In genomic region chr2:45902379-45902778, GRCh38 we compare ENCODE assay signal across 13 cellular contexts.
DNase-seq lines count a peak whose midpoint lies in the region; ATAC-seq and TF ChIP-seq lines count a peak whose summit lies in the region.
"Had no signal": no experiment of that assay in that cellular context is flagged by ENCODE, and none has a peak within 500 bp of the region (broad histone marks: within the 10 kb centered on the region; RNA-seq: fewer than 3 reads in every experiment).

No MANE protein-coding gene starts in this region.

- DNase-seq in CD1c-positive myeloid dendritic cell (ENCODE audit: extremely low spot score) (peak; percentile 53), activated B cell treated with CpG ODN at 0.5 μM for 24 hours (no peak), naive B cell (no peak), right lobe of liver (no peak)
- no peak for DNase-seq in activated T-helper 1 cell treated with anti-CD3 and anti-CD28 coated beads, Interleukin-12 subunit alpha, Interleukin-12 subunit beta, Interleukin-2, Interleukin-4 antibody, amounts not matched to agents 30 ng/mL and 10 ng/mL and 1 ng/mL, durations not matched to agents 14 hours and 24 hours and 36 hours (ENCODE audit: low spot score)
- DNase-seq: BE2C; CD4-positive, CD25-positive, alpha-beta regulatory T cell; DMS79; HCEC 1CT; HFFc6; KBM-7 had no signal

- TF ChIP-seq CTCF in activated B cell treated with CpG ODN at 0.5 μM for 24 hours (IDR thresholded peaks at IDR 0.05) (no peak), right lobe of liver (IDR thresholded peaks at IDR 0.05) (no peak)

- CTCF ChIA-PET in activated B cell treated with CpG ODN at 0.5 μM for 24 hours (lab: Charles Lee) = no interaction called here

- H3K27me3 Mint-ChIP-seq in activated B cell treated with CpG ODN at 0.5 μM for 24 hours (no peaks in the 10 kb centered on the region), naive B cell (no peaks in the 10 kb centered on the region)
- no peaks in the 10 kb centered on the region for H3K27me3 Mint-ChIP-seq in stimulated activated memory B cell treated with anti-CD40 and anti-IgM and Interleukin-4, amounts not matched to agents 10 μg/mL and 1 μg/mL and 100 μg/mL, for 72 hours
- peaks cover 3% of the 10 kb centered on the region for H3K27me3 Mint-ChIP-seq in activated T-helper 1 cell treated with anti-CD3 and anti-CD28 coated beads, Interleukin-12 subunit alpha, Interleukin-12 subunit beta, Interleukin-2, Interleukin-4 antibody, amounts not matched to agents 30 ng/mL and 10 ng/mL and 1 ng/mL, durations not matched to agents 14 hours and 24 hours and 36 hours (ENCODE audit: insufficient read depth)
- H3K27me3 Mint-ChIP-seq: CD4-positive, CD25-positive, alpha-beta regulatory T cell had no signal

- H3K9me3 ChIP-seq in right lobe of liver = no peaks in the 10 kb centered on the region
- H3K9me3 ChIP-seq: BE2C had no signal

- H3K36me3 Mint-ChIP-seq in activated B cell treated with CpG ODN at 0.5 μM for 24 hours (ENCODE audit: low read depth) = peaks cover 13% of the 10 kb centered on the region
- H3K36me3 Mint-ChIP-seq in naive B cell = no peaks in the 10 kb centered on the region
- H3K36me3 Mint-ChIP-seq in stimulated activated memory B cell treated with anti-CD40 and anti-IgM and Interleukin-4, amounts not matched to agents 10 μg/mL and 1 μg/mL and 100 μg/mL, for 72 hours = peaks cover 6% of the 10 kb centered on the region
- H3K36me3 Mint-ChIP-seq in activated T-helper 1 cell treated with anti-CD3 and anti-CD28 coated beads, Interleukin-12 subunit alpha, Interleukin-12 subunit beta, Interleukin-2, Interleukin-4 antibody, amounts not matched to agents 30 ng/mL and 10 ng/mL and 1 ng/mL, durations not matched to agents 14 hours and 24 hours and 36 hours (ENCODE audit: low read depth) = no peaks in the 10 kb centered on the region

- no peak for TF ChIP-seq POLR2A in right lobe of liver (IDR thresholded peaks at IDR 0.05)

- POLR2A ChIA-PET in activated B cell treated with CpG ODN at 0.5 μM for 24 hours (lab: Charles Lee) = interaction anchor here (0.7 kb wide), 1 partner anchor 20 kb away, joined by 3 read pairs; no protein-coding TSS in a partner anchor

- H3K4me3 ChIP-seq in right lobe of liver = no peak overlapping the region

- H3K4me1 ChIP-seq in right lobe of liver = no peaks in the 10 kb centered on the region

- H3K27ac Mint-ChIP-seq in activated B cell treated with CpG ODN at 0.5 μM for 24 hours = peak overlapping the region; percentile 18
- peak overlapping the region in 4 of 6 donors; percentile 43 to 66 (median 56) for H3K27ac Mint-ChIP-seq in naive B cell
- peak overlapping the region; percentile 29 for H3K27ac Mint-ChIP-seq in stimulated activated memory B cell treated with anti-CD40 and anti-IgM and Interleukin-4, amounts not matched to agents 10 μg/mL and 1 μg/mL and 100 μg/mL, for 72 hours
- H3K27ac Mint-ChIP-seq in activated T-helper 1 cell treated with anti-CD3 and anti-CD28 coated beads, Interleukin-12 subunit alpha, Interleukin-12 subunit beta, Interleukin-2, Interleukin-4 antibody, amounts not matched to agents 30 ng/mL and 10 ng/mL and 1 ng/mL, durations not matched to agents 14 hours and 24 hours and 36 hours = no peak overlapping the region
- H3K27ac Mint-ChIP-seq: HFFc6 had no signal

- H3K36me3 ChIP-seq in right lobe of liver = no peaks in the 10 kb centered on the region

- H3K27ac ChIP-seq in right lobe of liver = no peak overlapping the region

- intact Hi-C loops in activated B cell treated with CpG ODN at 0.5 μM for 24 hours (cut with micrococcal nuclease) = no loop called here
- intact Hi-C loops in right lobe of liver (cut with DNase I) = no loop called here
- intact Hi-C loops in activated T-helper 1 cell treated with anti-CD3 and anti-CD28 coated beads, Interleukin-12 subunit alpha, Interleukin-12 subunit beta, Interleukin-2, Interleukin-4 antibody, amounts not matched to agents 30 ng/mL and 10 ng/mL and 1 ng/mL, durations not matched to agents 14 hours and 24 hours and 36 hours (cut with micrococcal nuclease) = no loop called here

- H3K4me1 Mint-ChIP-seq in activated B cell treated with CpG ODN at 0.5 μM for 24 hours (peaks cover 44% of the 10 kb centered on the region), naive B cell (peaks cover 29 to 72% (median 69%) of the 10 kb centered on the region in 3 donors)
- H3K4me1 Mint-ChIP-seq in stimulated activated memory B cell treated with anti-CD40 and anti-IgM and Interleukin-4, amounts not matched to agents 10 μg/mL and 1 μg/mL and 100 μg/mL, for 72 hours = peaks cover 32% of the 10 kb centered on the region
- no peaks in the 10 kb centered on the region for H3K4me1 Mint-ChIP-seq in activated T-helper 1 cell treated with anti-CD3 and anti-CD28 coated beads, Interleukin-12 subunit alpha, Interleukin-12 subunit beta, Interleukin-2, Interleukin-4 antibody, amounts not matched to agents 30 ng/mL and 10 ng/mL and 1 ng/mL, durations not matched to agents 14 hours and 24 hours and 36 hours (ENCODE audit: low read depth)

- no peaks in the 10 kb centered on the region for H3K27me3 ChIP-seq in right lobe of liver
- H3K27me3 ChIP-seq: BE2C had no signal

- no peak overlapping the region for H3K4me3 Mint-ChIP-seq in activated B cell treated with CpG ODN at 0.5 μM for 24 hours
- no peak overlapping the region for H3K4me3 Mint-ChIP-seq in naive B cell
- no peak overlapping the region for H3K4me3 Mint-ChIP-seq in stimulated activated memory B cell treated with anti-CD40 and anti-IgM and Interleukin-4, amounts not matched to agents 10 μg/mL and 1 μg/mL and 100 μg/mL, for 72 hours
- no peak overlapping the region for H3K4me3 Mint-ChIP-seq in activated T-helper 1 cell treated with anti-CD3 and anti-CD28 coated beads, Interleukin-12 subunit alpha, Interleukin-12 subunit beta, Interleukin-2, Interleukin-4 antibody, amounts not matched to agents 30 ng/mL and 10 ng/mL and 1 ng/mL, durations not matched to agents 14 hours and 24 hours and 36 hours
- H3K4me3 Mint-ChIP-seq: CD4-positive, CD25-positive, alpha-beta regulatory T cell; HFFc6 had no signal

- no peaks in the 10 kb centered on the region for H3K9me3 Mint-ChIP-seq in activated B cell treated with CpG ODN at 0.5 μM for 24 hours
- H3K9me3 Mint-ChIP-seq in naive B cell = no peaks in the 10 kb centered on the region
- H3K9me3 Mint-ChIP-seq in stimulated activated memory B cell treated with anti-CD40 and anti-IgM and Interleukin-4, amounts not matched to agents 10 μg/mL and 1 μg/mL and 100 μg/mL, for 72 hours = no peaks in the 10 kb centered on the region
- no peaks in the 10 kb centered on the region for H3K9me3 Mint-ChIP-seq in activated T-helper 1 cell treated with anti-CD3 and anti-CD28 coated beads, Interleukin-12 subunit alpha, Interleukin-12 subunit beta, Interleukin-2, Interleukin-4 antibody, amounts not matched to agents 30 ng/mL and 10 ng/mL and 1 ng/mL, durations not matched to agents 14 hours and 24 hours and 36 hours
- H3K9me3 Mint-ChIP-seq: CD4-positive, CD25-positive, alpha-beta regulatory T cell; HFFc6 had no signal

- ATAC-seq in activated B cell treated with CpG ODN at 0.5 μM for 24 hours (ENCODE audit: low read depth) (no peak), naive B cell (ENCODE audit: low read depth in 2 of 2) (no peak), right lobe of liver (no peak), HG03571 (IDR thresholded peaks at IDR 0.05; ENCODE audit: unreplicated experiment) (no peak)
- ATAC-seq in stimulated activated memory B cell treated with anti-CD40 and anti-IgM and Interleukin-4, amounts not matched to agents 10 μg/mL and 1 μg/mL and 100 μg/mL, for 72 hours = no peak
